24 cellular contexts compared by ENCODE assay signal in genomic region chr16:50322333-50322732, GRCh38. TPM values are rescaled to one million over a fixed set of nuclear protein-coding genes. Genes with fewer than 3 reads are reported as not detected.
DNase-seq lines count a peak whose midpoint lies in the region; ATAC-seq, FAIRE-seq and TF ChIP-seq lines count a peak whose summit lies in the region.
"Had no signal": no experiment of that assay in that cellular context is flagged by ENCODE, and none has a peak within 500 bp of the region (broad histone marks: within the 10 kb centered on the region; RNA-seq: fewer than 3 reads in every experiment).

No MANE protein-coding gene starts in this region.

- TF ChIP-seq RAD21 in HepG2 (CRISPR knock-in tag; IDR thresholded peaks at IDR 0.05): no peak

- H2AFZ ChIP-seq in HepG2 (ENCODE audit: low read length): no peak overlapping the region
- H2AFZ ChIP-seq: GM23338 had no signal

- CTCF ChIA-PET in HepG2 (lab: Yijun Ruan, JAX; ENCODE audit: low intra/inter-chr PET ratio, low total read pairs): no interaction called here

- no peak overlapping the region for H3K4me2 ChIP-seq in HepG2 (ENCODE audit: low read depth, low read length)
- H3K4me2 ChIP-seq: BLaER1, GM23338 had no signal

- DNase-seq in HepG2 (ENCODE audit: low spot score) (no peak), right lobe of liver (no peak), mesothelial cell of epicardium (ENCODE audit: low spot score in 2 of 2, unreplicated experiment in 2 of 2) (no peak)
- DNase-seq in central memory CD8-positive, alpha-beta T cell (ENCODE audit: low spot score in 2 of 2): no peak
- no peak for DNase-seq in natural killer cell treated with Interleukin-12 subunit alpha and Interleukin-12 subunit beta and Interleukin-15 and Interleukin-18, amount 100 ng/mL, for 72 hours (ENCODE audit: low spot score)
- DNase-seq: CD4-positive, CD25-positive, alpha-beta regulatory T cell; CD8-positive, alpha-beta memory T cell; DMS 273 treated with DMSO at 0.1 percent for 48 hours; DMS79; EL; GDM1; H9; HFFc6 had no signal

- H3K36me3 Mint-ChIP-seq in central memory CD8-positive, alpha-beta T cell (ENCODE audit: insufficient read depth): peaks cover 55% of the 10 kb centered on the region
- H3K36me3 Mint-ChIP-seq in natural killer cell treated with Interleukin-12 subunit alpha and Interleukin-12 subunit beta and Interleukin-15 and Interleukin-18, amount 100 ng/mL, for 72 hours: peaks cover 22% of the 10 kb centered on the region
- H3K36me3 Mint-ChIP-seq in mesothelial cell of epicardium: peaks cover 22% of the 10 kb centered on the region

- H3K4me1 ChIP-seq in HepG2 (ENCODE audit: insufficient read depth, low read length): peaks cover 6% of the 10 kb centered on the region
- no peaks in the 10 kb centered on the region for H3K4me1 ChIP-seq in right lobe of liver

- no peak for FAIRE-seq in HepG2 (lab: Jason Lieb, UNC)
- FAIRE-seq: A204.1, D721Med, GM12891, GM19239 had no signal

- H3K9me3 Mint-ChIP-seq in central memory CD8-positive, alpha-beta T cell: no peaks in the 10 kb centered on the region
- H3K9me3 Mint-ChIP-seq in natural killer cell treated with Interleukin-12 subunit alpha and Interleukin-12 subunit beta and Interleukin-15 and Interleukin-18, amount 100 ng/mL, for 72 hours: no peaks in the 10 kb centered on the region
- no peaks in the 10 kb centered on the region for H3K9me3 Mint-ChIP-seq in mesothelial cell of epicardium
- H3K9me3 Mint-ChIP-seq: CD4-positive, CD25-positive, alpha-beta regulatory T cell; CD8-positive, alpha-beta memory T cell; GM23338; H9; HFFc6 had no signal

- TF ChIP-seq CTCF in HepG2 (CRISPR knock-in tag; IDR thresholded peaks at IDR 0.05) (no peak), right lobe of liver (IDR thresholded peaks at IDR 0.05) (no peak), mesothelial cell of epicardium (IDR thresholded peaks at IDR 0.05; ENCODE audit: unreplicated experiment) (no peak)

- ATAC-seq in HepG2 (no peak), right lobe of liver (no peak), GM21360 (IDR thresholded peaks at IDR 0.05; ENCODE audit: unreplicated experiment) (no peak)
- no peak for ATAC-seq in central memory CD8-positive, alpha-beta T cell (replicated peaks; ENCODE audit: extremely low read depth, poor library complexity, severe bottlenecking)
- ATAC-seq in natural killer cell treated with Interleukin-12 subunit alpha and Interleukin-12 subunit beta and Interleukin-15 and Interleukin-18, amount 100 ng/mL, for 72 hours: no peak
- ATAC-seq: GM23338, HCT116 had no signal

- no peaks in the 10 kb centered on the region for H3K27me3 Mint-ChIP-seq in central memory CD8-positive, alpha-beta T cell
- no peaks in the 10 kb centered on the region for H3K27me3 Mint-ChIP-seq in natural killer cell treated with Interleukin-12 subunit alpha and Interleukin-12 subunit beta and Interleukin-15 and Interleukin-18, amount 100 ng/mL, for 72 hours
- no peaks in the 10 kb centered on the region for H3K27me3 Mint-ChIP-seq in mesothelial cell of epicardium (ENCODE audit: low read depth)
- H3K27me3 Mint-ChIP-seq: B cell; CD4-positive, CD25-positive, alpha-beta regulatory T cell; CD8-positive, alpha-beta memory T cell had no signal

- H3K27ac ChIP-seq in HepG2 (ENCODE audit: extremely low read length, insufficient read depth, low read length) (no peak overlapping the region), right lobe of liver (no peak overlapping the region)
- H3K27ac ChIP-seq: 22Rv1, BLaER1, C4-2B had no signal

- in situ Hi-C loops in HepG2 (cut with HindIII; ENCODE audit: extremely low pct_ligation_motif_present, low pct_unique_long_range_greater_than_20kb): loop anchor here (5.0 kb wide), 2 partner anchors 35 to 50 kb away; no protein-coding TSS in a partner anchor

- H3K36me3 ChIP-seq in HepG2 (replicated peaks in 1 of 2; ENCODE audit: control insufficient read depth in 1 of 2, insufficient read depth in 2 of 2, low read length in 2 of 2): peaks cover 31 to 82% of the 10 kb centered on the region in 2 experiments
- peaks cover 3 to 52% (median 24%) of the 10 kb centered on the region in 4 donors for H3K36me3 ChIP-seq in right lobe of liver

- peak overlapping the region; percentile 67 for H3K27ac Mint-ChIP-seq in central memory CD8-positive, alpha-beta T cell (ENCODE audit: low read depth)
- H3K27ac Mint-ChIP-seq in natural killer cell treated with Interleukin-12 subunit alpha and Interleukin-12 subunit beta and Interleukin-15 and Interleukin-18, amount 100 ng/mL, for 72 hours: peak overlapping the region; percentile 2 to 79
- H3K27ac Mint-ChIP-seq in mesothelial cell of epicardium: no peak overlapping the region
- H3K27ac Mint-ChIP-seq: B cell, GM23338, H9 had no signal

- TF ChIP-seq EP300 in HepG2 (IDR thresholded peaks at IDR 0.05; ENCODE audit: low read depth in 2 of 2, low read length in 2 of 2) (no peak), HepG2 (CRISPR knock-in tag; IDR thresholded peaks at IDR 0.05; ENCODE audit: borderline replicate concordance) (no peak)

- no peaks in the 10 kb centered on the region for H3K27me3 ChIP-seq in HepG2 (ENCODE audit: control insufficient read depth in 1 of 2, insufficient read depth in 2 of 2, low read length in 2 of 2)
- no peaks in the 10 kb centered on the region for H3K27me3 ChIP-seq in right lobe of liver
- H3K27me3 ChIP-seq: BLaER1 had no signal

- H3K9me3 ChIP-seq in HepG2 (ENCODE audit: low read length) (no peaks in the 10 kb centered on the region), right lobe of liver (no peaks in the 10 kb centered on the region)
- H3K9me3 ChIP-seq: BLaER1 had no signal

- 98% methylated on average over 1 of the region's 1 CpG for WGBS in HepG2 (ENCODE audit: low lambda C conversion rate)
- 67% methylated on average over 1 of the region's 1 CpG for WGBS in right lobe of liver (ENCODE audit: insufficient coverage, low coverage, low lambda C conversion rate, missing lambda C conversion rate)

- intact Hi-C loops in HepG2 (cut with micrococcal nuclease; ENCODE audit: unreplicated experiment) (no loop called here), right lobe of liver (cut with DNase I) (no loop called here)

- POLR2A ChIA-PET in HepG2 (lab: Yijun Ruan, JAX): no interaction called here

- H3K4me1 Mint-ChIP-seq in central memory CD8-positive, alpha-beta T cell: peaks cover 22% of the 10 kb centered on the region
- H3K4me1 Mint-ChIP-seq in natural killer cell treated with Interleukin-12 subunit alpha and Interleukin-12 subunit beta and Interleukin-15 and Interleukin-18, amount 100 ng/mL, for 72 hours (ENCODE audit: low read depth in 2 of 2): peaks cover 22 to 24% of the 10 kb centered on the region in 2 donors
- peaks cover 15% of the 10 kb centered on the region for H3K4me1 Mint-ChIP-seq in mesothelial cell of epicardium
- H3K4me1 Mint-ChIP-seq: GM23338, H9 had no signal

- no peak overlapping the region for H3K4me3 ChIP-seq in HepG2 (replicated peaks in 1 of 3; ENCODE audit: insufficient read depth in 1 of 3, low read depth in 2 of 3, low read length in 3 of 3)
- no peak overlapping the region for H3K4me3 ChIP-seq in right lobe of liver
- H3K4me3 ChIP-seq: BLaER1, GM23338 had no signal

- H4K20me1 ChIP-seq in HepG2 (ENCODE audit: insufficient read depth, low read length): no peaks in the 10 kb centered on the region

- no TSS peak for BruUV-seq in HepG2 (replicated peaks; lab: Mats Ljungman, UMichigan)

- no peak for TF ChIP-seq POLR2A in HepG2 (IDR thresholded peaks at IDR 0.05; ENCODE audit: insufficient read depth in 1 of 2, low read depth in 2 of 2, low read length in 2 of 2)
- no peak for TF ChIP-seq POLR2A in right lobe of liver (IDR thresholded peaks at IDR 0.05)

- H3K4me3 Mint-ChIP-seq in central memory CD8-positive, alpha-beta T cell: no peak overlapping the region
- H3K4me3 Mint-ChIP-seq in natural killer cell treated with Interleukin-12 subunit alpha and Interleukin-12 subunit beta and Interleukin-15 and Interleukin-18, amount 100 ng/mL, for 72 hours: no peak overlapping the region
- no peak overlapping the region for H3K4me3 Mint-ChIP-seq in mesothelial cell of epicardium
- H3K4me3 Mint-ChIP-seq: B cell; CD4-positive, CD25-positive, alpha-beta regulatory T cell; CD8-positive, alpha-beta memory T cell; GM23338; H9; HFFc6 had no signal

- no peaks in the 10 kb centered on the region for H3K79me2 ChIP-seq in HepG2 (ENCODE audit: insufficient read depth, low read length)

- no peak overlapping the region for H3K9ac ChIP-seq in HepG2 (ENCODE audit: insufficient read depth, low read depth, low read length)
- H3K9ac ChIP-seq: BLaER1 had no signal

RNA-seq across cellular contexts. Expression of gene BRD7, which starts 46.5 kb away (rescaled TPM):
- total RNA-seq in HepG2 (2016; rRNA removed; fragmentation: Illumina TruSeq; extraction: Trizol) (149 and 169 TPM in 2 replicates), right lobe of liver (10 to 100 TPM; 16.9 to 24.1 (median 20.2) TPM), mesothelial cell of epicardium (76.8 to 87.4 TPM (median 84.2 TPM) in 3 replicates)
- total RNA-seq in HepG2 (2016; cell fraction: cytosol; rRNA removed; fragmentation: Illumina TruSeq; extraction: Trizol; ENCODE audit: low read depth): 102 and 109 TPM in 2 replicates
- 149 and 160 TPM in 2 replicates for total RNA-seq in HepG2 (2016; cell fraction: insoluble cytoplasmic fraction; rRNA removed; fragmentation: Illumina TruSeq; extraction: Trizol)
- 211 and 234 TPM in 2 replicates for total RNA-seq in HepG2 (2016; cell fraction: membrane; rRNA removed; fragmentation: Illumina TruSeq; extraction: Trizol)
- total RNA-seq in HepG2 (2016; cell fraction: nucleus; rRNA removed; fragmentation: Illumina TruSeq; extraction: Trizol): 80.9 and 96.6 TPM in 2 replicates
- 68.3 and 82.3 TPM in 2 replicates for polyA plus RNA-seq in HepG2 (2011; rRNA removed)
- polyA plus RNA-seq in HepG2 (2011; cell fraction: cytosol; rRNA removed): 30.2 and 39.5 TPM in 2 replicates
- polyA plus RNA-seq in HepG2 (2011; cell fraction: nucleus; rRNA removed): 39.2 and 41.3 TPM in 2 replicates
- polyA plus RNA-seq in HepG2 (2012): 76.6 and 93.4 TPM in 2 replicates
- polyA plus RNA-seq in HepG2 (2016; cell fraction: cytosol; fragmentation: Illumina TruSeq; extraction: Trizol; ENCODE audit: low read depth): 116 and 129 TPM in 2 replicates
- 172 and 183 TPM in 2 replicates for polyA plus RNA-seq in HepG2 (2016; cell fraction: insoluble cytoplasmic fraction; fragmentation: Illumina TruSeq; extraction: Trizol; ENCODE audit: low read depth)
- polyA plus RNA-seq in HepG2 (2016; cell fraction: membrane; fragmentation: Illumina TruSeq; extraction: Trizol; ENCODE audit: low read depth): 185 and 200 TPM in 2 replicates
- polyA plus RNA-seq in HepG2 (2016; cell fraction: nucleus; fragmentation: Illumina TruSeq; extraction: Trizol; ENCODE audit: insufficient read depth, low read depth): 132 and 135 TPM in 2 replicates
- polyA minus RNA-seq in HepG2 (2011; rRNA and poly(A)+ RNA removed; ENCODE audit: low replicate concordance): 44.7 and 45.9 TPM in 2 replicates
- polyA minus RNA-seq in HepG2 (2011; cell fraction: cytosol; rRNA and poly(A)+ RNA removed): 31.4 and 39.7 TPM in 2 replicates
- 67.1 and 72.9 TPM in 2 replicates for polyA minus RNA-seq in HepG2 (2011; cell fraction: nucleus; rRNA and poly(A)+ RNA removed)
- total RNA-seq in natural killer cell treated with Interleukin-12 subunit alpha and Interleukin-12 subunit beta and Interleukin-15 and Interleukin-18, amount 100 ng/mL, for 72 hours: 10 to 100 TPM; 64.1 to 91.4 TPM

RNA-seq across cellular contexts. Expression of gene ADCY7, which starts 56.0 kb away (rescaled TPM):
- total RNA-seq in HepG2 (2016; rRNA removed; fragmentation: Illumina TruSeq; extraction: Trizol) (2.3 and 4.3 TPM in 2 replicates), right lobe of liver (10 to 100 TPM in 1 of 6 experiments, 1 to 10 TPM in 5; 2.5 to 10.2 (median 6.5) TPM), mesothelial cell of epicardium (23.5 to 25.7 TPM (median 24.8 TPM) in 3 replicates)
- 0.51 and 1.3 TPM in 2 replicates for total RNA-seq in HepG2 (2016; cell fraction: cytosol; rRNA removed; fragmentation: Illumina TruSeq; extraction: Trizol; ENCODE audit: low read depth)
- total RNA-seq in HepG2 (2016; cell fraction: insoluble cytoplasmic fraction; rRNA removed; fragmentation: Illumina TruSeq; extraction: Trizol): 2.5 and 4.5 TPM in 2 replicates
- total RNA-seq in HepG2 (2016; cell fraction: membrane; rRNA removed; fragmentation: Illumina TruSeq; extraction: Trizol): 1.1 and 1.8 TPM in 2 replicates
- 3.9 and 5.9 TPM in 2 replicates for total RNA-seq in HepG2 (2016; cell fraction: nucleus; rRNA removed; fragmentation: Illumina TruSeq; extraction: Trizol)
- polyA plus RNA-seq in HepG2 (2011; rRNA removed): 2.2 and 3.7 TPM in 2 replicates
- 1.2 and 1.5 TPM in 2 replicates for polyA plus RNA-seq in HepG2 (2011; cell fraction: cytosol; rRNA removed)
- 14.6 and 16.9 TPM in 2 replicates for polyA plus RNA-seq in HepG2 (2011; cell fraction: nucleus; rRNA removed)
- 1.7 and 3.0 TPM in 2 replicates for polyA plus RNA-seq in HepG2 (2012)
- polyA plus RNA-seq in HepG2 (2016; cell fraction: cytosol; fragmentation: Illumina TruSeq; extraction: Trizol; ENCODE audit: low read depth): 0.17 and 0.38 TPM in 2 replicates
- polyA plus RNA-seq in HepG2 (2016; cell fraction: insoluble cytoplasmic fraction; fragmentation: Illumina TruSeq; extraction: Trizol; ENCODE audit: low read depth): 1.2 and 1.4 TPM in 2 replicates
- polyA plus RNA-seq in HepG2 (2016; cell fraction: membrane; fragmentation: Illumina TruSeq; extraction: Trizol; ENCODE audit: low read depth): 0.44 and 0.47 TPM in 2 replicates
- polyA plus RNA-seq in HepG2 (2016; cell fraction: nucleus; fragmentation: Illumina TruSeq; extraction: Trizol; ENCODE audit: insufficient read depth, low read depth): 6.9 and 8.7 TPM in 2 replicates
- polyA minus RNA-seq in HepG2 (2011; rRNA and poly(A)+ RNA removed; ENCODE audit: low replicate concordance): 17.5 and 40.6 TPM in 2 replicates
- polyA minus RNA-seq in HepG2 (2011; cell fraction: cytosol; rRNA and poly(A)+ RNA removed): 2.0 and 5.5 TPM in 2 replicates
- 9.0 and 10.2 TPM in 2 replicates for polyA minus RNA-seq in HepG2 (2011; cell fraction: nucleus; rRNA and poly(A)+ RNA removed)
- total RNA-seq in natural killer cell treated with Interleukin-12 subunit alpha and Interleukin-12 subunit beta and Interleukin-15 and Interleukin-18, amount 100 ng/mL, for 72 hours: 100 to 1,000 TPM; 135 to 186 TPM
